In genomic region chr17:68733241-68734176, GRCh38 we compare ENCODE assay signal across 13 cellular contexts.
DNase-seq lines count a peak whose midpoint lies in the region; FAIRE-seq and TF ChIP-seq lines count a peak whose summit lies in the region.
"Had no signal": no experiment of that assay in that cellular context is flagged by ENCODE, and none has a peak within 500 bp of the region (broad histone marks: within the 10 kb centered on the region; RNA-seq: fewer than 3 reads in every experiment).

No MANE protein-coding gene starts in this region.

- H3K9me3 ChIP-seq in H9 (ENCODE audit: control insufficient read depth, low read depth, low read length), result no peaks in the 10 kb centered on the region
- H3K9me3 ChIP-seq in small intestine (ENCODE audit: control insufficient read depth, low read depth), result no peaks in the 10 kb centered on the region
- H3K9me3 ChIP-seq: SK-N-SH, upper lobe of left lung had no signal

- H3K4ac ChIP-seq in H9 (ENCODE audit: low read depth, low read length), result peak overlapping the region; percentile 10; the same call in 1 of the 2 replicates

- no peaks in the 10 kb centered on the region for H3K27me3 Mint-ChIP-seq in H9 (ENCODE audit: low read depth)

- H4K91ac ChIP-seq in H9 (ENCODE audit: insufficient read length, low read depth, low read length), result no peak overlapping the region

- H2AFZ ChIP-seq in H9 (ENCODE audit: low read length), result no peak overlapping the region

- peak overlapping the region; percentile 65 for H2BK20ac ChIP-seq in H9 (ENCODE audit: low read depth, low read length, poor library complexity, severe bottlenecking)

- H2BK15ac ChIP-seq in H9 (ENCODE audit: low read depth, low read length), result no peak overlapping the region

- H2AK5ac ChIP-seq in H9 (ENCODE audit: insufficient read length, low read length), result no peak overlapping the region

- H3K79me1 ChIP-seq in H9 (ENCODE audit: insufficient read depth, low read depth, low read length, poor library complexity, severe bottlenecking), result no peaks in the 10 kb centered on the region

- no peak overlapping the region for H3K23ac ChIP-seq in H9 (ENCODE audit: insufficient read length, low read depth, low read length)

- peak overlapping the region; percentile 41; the same call in 1 of the 2 replicates for H3K14ac ChIP-seq in H9 (ENCODE audit: insufficient read depth, low read length)

- H3K4me2 ChIP-seq in H9 (ENCODE audit: insufficient read depth, insufficient read length, low read length), result no peak overlapping the region
- H3K4me2 ChIP-seq: SK-N-SH had no signal

- H3K4me3 Mint-ChIP-seq in H9, result no peak overlapping the region
- H3K4me3 Mint-ChIP-seq: activated CD8-positive, alpha-beta T cell treated with anti-CD3 and anti-CD28 coated beads for 36 hours; naive B cell had no signal

- H3K23me2 ChIP-seq in H9 (ENCODE audit: insufficient read length, low read depth, low read length, poor library complexity, severe bottlenecking), result no peaks in the 10 kb centered on the region

- no peak for FAIRE-seq in small intestine (lab: Jason Lieb, UNC)

- H4K5ac ChIP-seq in H9 (ENCODE audit: insufficient read length, low read depth, low read length), result no peak overlapping the region

- peak overlapping the region; percentile 25 for H3T11ph ChIP-seq in H9 (ENCODE audit: low read length)

- peak overlapping the region; percentile 60 for H2BK12ac ChIP-seq in H9 (ENCODE audit: insufficient read length, low read depth, low read length)

- H3K18ac ChIP-seq in H9 (ENCODE audit: insufficient read length, low read depth, low read length), result no peak overlapping the region

- no peak overlapping the region for H2BK120ac ChIP-seq in H9 (ENCODE audit: low read depth, low read length, poor library complexity, severe bottlenecking)

- H4K20me1 ChIP-seq in H9 (ENCODE audit: control insufficient read depth, insufficient read depth, insufficient read length), result no peaks in the 10 kb centered on the region

- H3K36me3 Mint-ChIP-seq in H9 (ENCODE audit: insufficient read depth in 1 of 3, low read depth in 3 of 3), result peaks cover 5 to 43% (median 22%) of the 10 kb centered on the region in 3 experiments; a peak in 6 of 7 replicates
- H3K36me3 Mint-ChIP-seq: naive B cell had no signal

- peak overlapping the region; percentile 90 to 99 (median 95) for H3K27ac Mint-ChIP-seq in H9
- H3K27ac Mint-ChIP-seq: activated CD8-positive, alpha-beta T cell treated with anti-CD3 and anti-CD28 coated beads for 36 hours; naive B cell had no signal

- WGBS in H9 (ENCODE audit: extremely low coverage, insufficient read length, low lambda C conversion rate), result no CpG with 5 or more reads among the region's 4 CpGs
- WGBS in small intestine, 3 donors, result 10 to 35% (median 20%) methylated on average over 4 of the region's 4 CpGs

- H3K4me3 ChIP-seq in choroid plexus epithelial cell (ENCODE audit: low read depth, low read length) (no peak overlapping the region), small intestine (ENCODE audit: low read depth in 1 of 2, low read length in 2 of 2) (no peak overlapping the region)
- H3K4me3 ChIP-seq: upper lobe of left lung had no signal

- peaks cover 52 to 62% of the 10 kb centered on the region in 2 experiments for H3K4me1 Mint-ChIP-seq in H9
- H3K4me1 Mint-ChIP-seq: naive B cell had no signal

- TF ChIP-seq CTCF in H9 (conservative IDR thresholded peaks at IDR 0.05), result no peak
- no peak for TF ChIP-seq CTCF in choroid plexus epithelial cell (conservative IDR thresholded peaks at IDR 0.05; ENCODE audit: low read depth, low read length)

- no peaks in the 10 kb centered on the region for H3K36me3 ChIP-seq in small intestine (ENCODE audit: control insufficient read depth in 2 of 2, insufficient read depth in 2 of 2, low read length in 2 of 2)
- H3K36me3 ChIP-seq: upper lobe of left lung had no signal

- H3K27ac ChIP-seq in H9 (ENCODE audit: insufficient read length, low read depth, low read length), result peak overlapping the region; percentile 80
- no peak overlapping the region for H3K27ac ChIP-seq in small intestine (ENCODE audit: low read depth in 1 of 2, low read length in 1 of 2)

- H3K4me1 ChIP-seq in H9 (ENCODE audit: insufficient read depth, low read length), result peaks cover 5% of the 10 kb centered on the region; the same call in 1 of the 2 replicates
- no peaks in the 10 kb centered on the region for H3K4me1 ChIP-seq in small intestine (ENCODE audit: control insufficient read depth in 2 of 2, insufficient read depth in 1 of 2, low read depth in 1 of 2, low read length in 1 of 2)

- peaks cover 27 to 37% of the 10 kb centered on the region in 2 experiments; a peak in 4 of 5 replicates for H3K9me3 Mint-ChIP-seq in H9
- H3K9me3 Mint-ChIP-seq: activated CD8-positive, alpha-beta T cell treated with anti-CD3 and anti-CD28 coated beads for 36 hours had no signal

- no peak overlapping the region for H4K8ac ChIP-seq in H9 (replicated peaks; ENCODE audit: insufficient read length, low read depth, low read length)

- DNase-seq in H9, result peak; percentile 70
- DNase-seq in choroid plexus epithelial cell (ENCODE audit: low read depth), result peak; percentile 69
- peak; percentile 66 for DNase-seq in iris pigment epithelial cell (ENCODE audit: low read depth)
- peak; percentile 9 for DNase-seq in small intestine
- no peak for DNase-seq in HK-2 (ENCODE audit: unreplicated experiment)
- DNase-seq in activated CD4-positive, alpha-beta T cell treated with anti-CD3 and anti-CD28 coated beads for 1 hour, result no peak
- DNase-seq in stimulated activated CD4-positive, alpha-beta T cell treated with anti-CD3 and anti-CD28 coated beads, Interleukin-4, amount 100 ng/mL, for 1 hour, result no peak
- DNase-seq in COLO668 (lab: John Stamatoyannopoulos, UW; ENCODE audit: unreplicated experiment), result no peak
- DNase-seq: activated CD8-positive, alpha-beta T cell treated with anti-CD3 and anti-CD28 coated beads for 36 hours; naive B cell; NCI-H2107; SK-N-SH; upper lobe of left lung had no signal

- H3K9ac ChIP-seq in H9 (ENCODE audit: extremely low read depth, insufficient read length, low read length), result no peak overlapping the region
- H3K9ac ChIP-seq: SK-N-SH had no signal

- no peak overlapping the region for H3K56ac ChIP-seq in H9 (ENCODE audit: insufficient read length, low read depth, low read length)

- no peaks in the 10 kb centered on the region for H3K79me2 ChIP-seq in H9 (ENCODE audit: insufficient read depth, low read length)

- H3K27me3 ChIP-seq in H9 (ENCODE audit: insufficient read depth, low read length) (no peaks in the 10 kb centered on the region), small intestine (ENCODE audit: control insufficient read depth in 2 of 2, insufficient read depth in 2 of 2, low read length in 2 of 2) (no peaks in the 10 kb centered on the region)
- H3K27me3 ChIP-seq: upper lobe of left lung had no signal

- no peak overlapping the region for H2BK5ac ChIP-seq in H9 (ENCODE audit: insufficient read length, low read length)

Comparison
In these comparisons a context has a peak if more than half of its experiments do, and no peak if none do; other contexts are left out.
1. DNase-seq: peak in H9 (single experiment), choroid plexus epithelial cell (single experiment), iris pigment epithelial cell (single experiment) and small intestine (single experiment); none in HK-2 (single experiment), activated CD4-positive, alpha-beta T cell treated with anti-CD3 and anti-CD28 coated beads for 1 hour (single experiment), stimulated activated CD4-positive, alpha-beta T cell treated with anti-CD3 and anti-CD28 coated beads, Interleukin-4, amount 100 ng/mL, for 1 hour (single experiment) and COLO668 (single experiment).